18 cellular contexts compared by ENCODE assay signal in the genomic region with DNA sequence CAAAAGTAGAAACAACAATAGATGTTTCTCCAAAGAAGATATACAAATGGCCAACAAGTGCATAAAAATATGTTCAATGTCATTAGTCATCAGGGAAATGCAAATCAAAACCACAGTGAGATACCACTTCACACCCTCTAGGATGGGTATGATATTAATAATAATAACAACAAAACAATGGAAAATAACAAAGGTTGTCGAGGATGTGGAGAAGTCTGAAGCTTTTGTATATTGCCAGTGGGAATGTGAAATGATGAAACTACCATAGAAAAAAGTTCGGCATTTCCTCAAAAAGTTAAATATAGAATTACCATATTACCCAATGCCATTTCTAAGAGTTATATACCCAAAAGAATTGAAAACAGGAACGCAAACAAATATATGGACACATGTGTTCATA. TPM values are rescaled to one million over a fixed set of nuclear protein-coding genes. Genes with fewer than 3 reads are reported as not detected.
DNase-seq lines count a peak whose midpoint lies in the region; ATAC-seq and TF ChIP-seq lines count a peak whose summit lies in the region.
"Had no signal": no experiment of that assay in that cellular context is flagged by ENCODE, and none has a peak within 500 bp of the region (broad histone marks: within the 10 kb centered on the region; RNA-seq: fewer than 3 reads in every experiment).

No MANE protein-coding gene starts in this region.

- no peaks in the 10 kb centered on the region for H3K36me3 Mint-ChIP-seq in chondrocyte (ENCODE audit: low read depth)
- H3K36me3 Mint-ChIP-seq: mesothelial cell of epicardium had no signal

- peak overlapping the region; percentile 47 for H3K27ac Mint-ChIP-seq in chondrocyte (ENCODE audit: unreplicated experiment)
- H3K27ac Mint-ChIP-seq: activated T-helper 2 cell treated with anti-CD3 and anti-CD28 coated beads, Interferon-gamma antibody, Interleukin-2, Interleukin-4, amounts not matched to agents 10 μg/mL and 5 μg/mL and 100 μg/mL, durations not matched to agents 14 hours and 24 hours and 36 hours had no signal

- H3K36me3 ChIP-seq in heart left ventricle (peaks cover 0 to 6% (median 0%) of the 10 kb centered on the region in 9 donors), skeletal muscle tissue (ENCODE audit: control insufficient read depth in 3 of 3, insufficient read depth in 3 of 3, low read length in 3 of 3) (no peaks in the 10 kb centered on the region)
- H3K36me3 ChIP-seq: MG63, SJCRH30 had no signal

- intact Hi-C loops in heart left ventricle (cut with DNase I), result no loop called here
- intact Hi-C loops in Right ventricle myocardium inferior (cut with DNase I), result no loop called here

- H3K27ac ChIP-seq in heart left ventricle (peak overlapping the region in 7 of 12 donors; percentile 67 to 100 (median 100)), skeletal muscle tissue (ENCODE audit: low read depth, low read length) (peak overlapping the region; percentile 55)
- H3K27ac ChIP-seq: SJCRH30 had no signal

- WGBS in heart left ventricle, 4 donors, result 74 to 80% (median 78%) methylated on average over 3 of the region's 3 CpGs

- H3K4me3 ChIP-seq in heart left ventricle (no peak overlapping the region), skeletal muscle tissue (ENCODE audit: low read length in 3 of 3) (no peak overlapping the region)
- H3K4me3 ChIP-seq: MG63, SJCRH30 had no signal

- peaks cover 60% of the 10 kb centered on the region for H3K4me1 Mint-ChIP-seq in chondrocyte (ENCODE audit: low read depth)

- H3K9me3 ChIP-seq in heart left ventricle (no peaks in the 10 kb centered on the region), skeletal muscle tissue (ENCODE audit: control insufficient read depth in 3 of 3, low read length in 3 of 3) (no peaks in the 10 kb centered on the region)
- H3K9me3 ChIP-seq: MG63, SJCRH30 had no signal

- TF ChIP-seq CTCF in heart left ventricle (IDR thresholded peaks at IDR 0.05), result no peak
- no peak for TF ChIP-seq CTCF in chondrocyte (IDR thresholded peaks at IDR 0.05)

- H3K9me3 Mint-ChIP-seq in chondrocyte (ENCODE audit: low read depth), result no peaks in the 10 kb centered on the region
- H3K9me3 Mint-ChIP-seq: activated T-helper 2 cell treated with anti-CD3 and anti-CD28 coated beads, Interferon-gamma antibody, Interleukin-2, Interleukin-4, amounts not matched to agents 10 μg/mL and 5 μg/mL and 100 μg/mL, durations not matched to agents 14 hours and 24 hours and 36 hours; effector memory CD8-positive, alpha-beta T cell; mesothelial cell of epicardium had no signal

- H3K4me1 ChIP-seq in heart left ventricle, result peaks cover 3 to 66% (median 39%) of the 10 kb centered on the region in 12 donors
- peaks cover 43 to 54% (median 49%) of the 10 kb centered on the region in 3 donors for H3K4me1 ChIP-seq in skeletal muscle tissue (ENCODE audit: control insufficient read depth in 3 of 3, insufficient read depth in 3 of 3, low read length in 3 of 3)

- DNase-seq in heart left ventricle, result no peak
- no peak for DNase-seq in Right ventricle myocardium inferior (ENCODE audit: missing footprints)
- peak; percentile 64 for DNase-seq in NCI-H226
- DNase-seq in chondrocyte (ENCODE audit: low spot score), result no peak
- DNase-seq in NCI-H2227 treated with DMSO at 0.1 percent for 48 hours (lab: John Stamatoyannopoulos, UW), result no peak
- DNase-seq: activated CD4-positive, CD25-positive, alpha-beta regulatory T cell; central memory CD4-positive, alpha-beta T cell; effector memory CD8-positive, alpha-beta T cell; NCI-H187; stimulated activated naive CD4-positive, alpha-beta T cell treated with Interleukin-2 at 50 U/mL for 16 hours; trophoblast cell had no signal

- H3K27me3 ChIP-seq in heart left ventricle (no peaks in the 10 kb centered on the region), skeletal muscle tissue (ENCODE audit: control insufficient read depth in 3 of 3, insufficient read depth in 3 of 3, low read length in 3 of 3) (no peaks in the 10 kb centered on the region)
- H3K27me3 ChIP-seq: MG63, SJCRH30 had no signal

- no peak for TF ChIP-seq POLR2A in heart left ventricle (IDR thresholded peaks at IDR 0.05)

- no peak for ATAC-seq in heart left ventricle
- ATAC-seq in Right ventricle myocardium inferior, result no peak
- ATAC-seq in HG03457 (IDR thresholded peaks at IDR 0.05; ENCODE audit: unreplicated experiment), result no peak
- no peak for ATAC-seq in GM19035 (IDR thresholded peaks at IDR 0.05; ENCODE audit: unreplicated experiment)
- ATAC-seq: effector memory CD8-positive, alpha-beta T cell had no signal

- H3K27me3 Mint-ChIP-seq in chondrocyte (ENCODE audit: low read depth), result no peaks in the 10 kb centered on the region
- H3K27me3 Mint-ChIP-seq: effector memory CD8-positive, alpha-beta T cell had no signal

- no peak overlapping the region for H3K9ac ChIP-seq in skeletal muscle tissue (ENCODE audit: low read depth in 1 of 3, low read length in 3 of 3)

- H3K4me3 Mint-ChIP-seq in chondrocyte (ENCODE audit: unreplicated experiment), result no peak overlapping the region
- H3K4me3 Mint-ChIP-seq: mesothelial cell of epicardium had no signal

RNA-seq across cellular contexts. Expression of gene BHLHE40, which starts 10.8 kb away (rescaled TPM):
- total RNA-seq in heart left ventricle (100 to 1,000 TPM in 1 of 9 donors, 10 to 100 TPM in 7, 1 to 10 TPM in 1; 8.5 to 109 (median 37.4) TPM), Right ventricle myocardium inferior (26.9 TPM), chondrocyte (53.8 to 75.5 TPM (median 66.4 TPM) in 3 replicates), skeletal muscle tissue (11.0 TPM)
- 10 to 100 TPM; 10.7 to 12.5 TPM for polyA plus RNA-seq in heart left ventricle
